11 cellular contexts compared by ENCODE assay signal in the genomic region with DNA sequence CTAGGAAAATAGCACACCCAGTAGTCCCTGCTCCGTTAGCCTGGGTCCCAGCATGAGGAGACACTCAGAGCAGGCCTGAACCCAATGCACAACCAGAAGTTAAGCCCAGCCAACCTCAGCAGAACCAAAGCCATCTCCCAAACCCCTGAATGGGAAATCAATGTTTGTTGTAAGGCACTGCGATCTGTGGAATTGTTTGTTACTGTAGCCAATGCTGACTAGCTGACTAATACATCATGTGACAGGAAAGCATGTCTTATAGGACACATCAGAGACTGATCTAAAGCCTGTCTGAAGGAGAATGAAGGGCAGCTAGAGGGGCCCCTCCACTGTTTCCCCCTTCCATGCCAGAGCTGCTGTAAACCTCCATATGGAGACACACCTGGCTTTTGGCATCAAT.
"Had no signal": no experiment of that assay in that cellular context is flagged by ENCODE, and none has a peak within 500 bp of the region (broad histone marks: within the 10 kb centered on the region; RNA-seq: fewer than 3 reads in every experiment).

No MANE protein-coding gene starts in this region.

- H3K4me3 Mint-ChIP-seq: GM23338, H9, HFFc6 had no signal

- H2AFZ ChIP-seq: GM23248, GM23338 had no signal

- H3K4me2 ChIP-seq: GM23338 had no signal

- H3K9me3 ChIP-seq: HAP-1 had no signal

- DNase-seq: GM23248, GOT3, H7, H9, HCEC 1CT, HFFc6 had no signal

- H3K36me3 ChIP-seq: HAP-1 had no signal

- ATAC-seq: GM23338, HCT116 had no signal

- H3K9ac ChIP-seq: GM23248 had no signal

- H3K27ac ChIP-seq: GM23248 had no signal

- H3K27ac Mint-ChIP-seq: GM23338 had no signal

- FAIRE-seq: H1, H54 had no signal

- H3K9me3 Mint-ChIP-seq: GM23338, H9, HFFc6 had no signal

- H3K4me3 ChIP-seq: GM23248, GM23338, HAP-1 had no signal

- H3K4me1 ChIP-seq: HAP-1 had no signal
